Comparison of ENCODE assay signal across 8 cellular contexts in the genomic region with DNA sequence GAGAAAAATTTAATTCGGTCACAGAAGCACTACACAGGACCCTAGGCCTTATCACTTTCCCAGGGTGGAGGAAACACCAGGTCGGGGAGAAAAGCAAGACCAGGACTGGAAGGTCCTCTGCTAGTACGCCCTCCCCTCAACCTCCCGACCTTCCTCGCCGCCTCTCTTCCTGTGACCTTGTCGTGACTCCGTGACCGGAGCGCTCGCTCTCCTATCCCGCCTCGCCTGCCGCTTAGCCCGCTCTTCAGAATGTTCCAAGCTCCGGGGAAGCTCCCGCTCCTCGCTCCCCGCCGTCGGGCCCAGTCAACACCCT. TPM values are rescaled to one million over a fixed set of nuclear protein-coding genes. Genes with fewer than 3 reads are reported as not detected.
DNase-seq lines count a peak whose midpoint lies in the region; ATAC-seq and TF ChIP-seq lines count a peak whose summit lies in the region.

No MANE protein-coding gene starts in this region.

- H3K27ac Mint-ChIP-seq in CD4-positive, alpha-beta T cell: peak overlapping the region; percentile 97

- ATAC-seq in CD4-positive, alpha-beta T cell (ENCODE audit: poor library complexity): peak; percentile 4
- peak; percentile 19 for ATAC-seq in HG03280 (IDR thresholded peaks at IDR 0.05; ENCODE audit: unreplicated experiment)

- TF ChIP-seq POLR2A in thyroid gland (IDR thresholded peaks at IDR 0.05): no peak

- WGBS in ectodermal cell, 2 experiments: 0% methylated on average over 21 of the region's 21 CpGs
- 0 to 1% methylated on average over 16 to 21 of the region's 21 CpGs for whole genome bisulfite sequencing in mesodermal cell (ENCODE audit: insufficient coverage in 2 of 2), 2 experiments
- WGBS in thyroid gland, 2 donors: 0 to 1% methylated on average over 21 of the region's 21 CpGs

- DNase-seq in CD4-positive, alpha-beta T cell: peak in 5 of 10 experiments; percentile 3 to 18 (median 8)
- peak; percentile 8 for DNase-seq in GM19240 (ENCODE audit: insufficient read length, low spot score)
- peak; percentile 43 for DNase-seq in SW480 (ENCODE audit: low spot score)
- DNase-seq in thyroid gland: peak; percentile 51 to 56
- DNase-seq in DMS153 treated with DMSO at 0.1 percent for 48 hours (lab: John Stamatoyannopoulos, UW; ENCODE audit: unreplicated experiment): no peak

- H3K36me3 Mint-ChIP-seq in CD4-positive, alpha-beta T cell (ENCODE audit: low read depth): peaks cover 13% of the 10 kb centered on the region

- H3K36me3 ChIP-seq in ectodermal cell (ENCODE audit: control insufficient read depth, insufficient read depth, low read length) (no peaks in the 10 kb centered on the region), mesodermal cell (ENCODE audit: control insufficient read depth, insufficient read depth, low read length) (peaks cover 26% of the 10 kb centered on the region), thyroid gland (no peaks in the 10 kb centered on the region)

- H3K27me3 Mint-ChIP-seq in CD4-positive, alpha-beta T cell: peaks cover 17% of the 10 kb centered on the region

- H3K4me1 ChIP-seq in ectodermal cell (ENCODE audit: control insufficient read depth, insufficient read depth, low read length): peaks cover 4% of the 10 kb centered on the region
- H3K4me1 ChIP-seq in mesodermal cell (ENCODE audit: control insufficient read depth, insufficient read depth, low read length, poor library complexity, severe bottlenecking): no peaks in the 10 kb centered on the region
- peaks cover 26 to 32% of the 10 kb centered on the region in 2 donors for H3K4me1 ChIP-seq in thyroid gland

- intact Hi-C loops in CD4-positive, alpha-beta T cell (cut with DNase I, micrococcal nuclease): loop anchor here in 1 of 2 experiments (2.0 to 10.0 kb wide), 2 partner anchors 23 to 301 kb away; partner anchors contain the start of gene POMGNT2
- intact Hi-C loops in thyroid gland (cut with DNase I): no loop called here

- no peak for TF ChIP-seq CTCF in CD4-positive, alpha-beta T cell (IDR thresholded peaks at IDR 0.05)
- TF ChIP-seq CTCF in thyroid gland (IDR thresholded peaks at IDR 0.05): no peak

- CTCF ChIA-PET in CD4-positive, alpha-beta T cell (lab: Charles Lee): interaction anchor here (1.5 kb wide), 1 partner anchor 12 kb away, joined by 4 read pairs; no protein-coding TSS in a partner anchor

- H3K27ac ChIP-seq in CD4-positive, alpha-beta T cell (ENCODE audit: low read depth, low read length): peak overlapping the region; percentile 74
- H3K27ac ChIP-seq in ectodermal cell (ENCODE audit: insufficient read depth, low read depth, low read length, poor library complexity, severe bottlenecking): peak overlapping the region; percentile 83
- H3K27ac ChIP-seq in mesodermal cell (ENCODE audit: low read depth, low read length, severe bottlenecking): peak overlapping the region; percentile 78
- peak overlapping the region; percentile 96 to 98 (median 97) for H3K27ac ChIP-seq in thyroid gland

- H3K27me3 ChIP-seq in CD4-positive, alpha-beta T cell (ENCODE audit: control insufficient read depth, insufficient read depth, low read length): peaks cover 4% of the 10 kb centered on the region
- H3K27me3 ChIP-seq in ectodermal cell (ENCODE audit: control insufficient read depth, insufficient read depth, low read length, poor library complexity, severe bottlenecking) (peaks cover 25% of the 10 kb centered on the region), thyroid gland (no peaks in the 10 kb centered on the region)

- H3K9me3 Mint-ChIP-seq in CD4-positive, alpha-beta T cell: no peaks in the 10 kb centered on the region

- H3K4me1 Mint-ChIP-seq in CD4-positive, alpha-beta T cell (ENCODE audit: low read depth): peaks cover 55% of the 10 kb centered on the region

- H3K4me3 ChIP-seq in ectodermal cell (ENCODE audit: insufficient read depth, low read depth, low read length) (peak overlapping the region; percentile 84), mesodermal cell (ENCODE audit: extremely low read depth, insufficient read depth, low read length, poor library complexity, severe bottlenecking) (peak overlapping the region; percentile 62), thyroid gland (replicated peaks in 1 of 3) (peak overlapping the region; percentile 27 to 97 (median 77))

- no peaks in the 10 kb centered on the region for H3K9me3 ChIP-seq in CD4-positive, alpha-beta T cell (ENCODE audit: control insufficient read depth, low read length)
- H3K9me3 ChIP-seq in ectodermal cell (ENCODE audit: control insufficient read depth, low read length) (no peaks in the 10 kb centered on the region), mesodermal cell (ENCODE audit: control insufficient read depth, low read length) (no peaks in the 10 kb centered on the region), thyroid gland (no peaks in the 10 kb centered on the region)

- peak overlapping the region; percentile 99 for H3K4me3 Mint-ChIP-seq in CD4-positive, alpha-beta T cell

- POLR2A ChIA-PET in CD4-positive, alpha-beta T cell (lab: Charles Lee): interaction anchor here (1.7 kb wide), 1 partner anchor 9 kb away, joined by 6 read pairs; no protein-coding TSS in a partner anchor

RNA-seq across cellular contexts. Expression of gene HIGD1A, which starts 0.5 kb away (rescaled TPM):
- 10 to 100 TPM in 1 of 2 experiments, 1 to 10 TPM in 1; 9.3 to 11.3 TPM for total RNA-seq in CD4-positive, alpha-beta T cell
- polyA plus RNA-seq in ectodermal cell (2013, experiment 1 of 4): 116 TPM
- 125 TPM for polyA plus RNA-seq in ectodermal cell (2013, experiment 2 of 4)
- polyA plus RNA-seq in ectodermal cell (2013, experiment 3 of 4): 102 TPM
- polyA plus RNA-seq in ectodermal cell (2013, experiment 4 of 4): 110 TPM
- polyA plus RNA-seq in mesodermal cell (2013, experiment 1 of 2): 143 TPM
- 174 TPM for polyA plus RNA-seq in mesodermal cell (2013, experiment 2 of 2)
- total RNA-seq in thyroid gland: 100 to 1,000 TPM; 171 to 217 (median 211) TPM

RNA-seq across cellular contexts. Expression of gene ACKR2, which starts 5.5 kb away (rescaled TPM):
- total RNA-seq in CD4-positive, alpha-beta T cell: under 1 TPM in 1 of 2 experiments, not detected in 1; 0.42 TPM
- polyA plus RNA-seq in ectodermal cell (2013, experiment 1 of 4): not detected
- polyA plus RNA-seq in ectodermal cell (2013, experiment 2 of 4): 0.30 TPM
- polyA plus RNA-seq in ectodermal cell (2013, experiment 3 of 4): not detected
- 0.16 TPM for polyA plus RNA-seq in ectodermal cell (2013, experiment 4 of 4)
- 0.33 TPM for polyA plus RNA-seq in mesodermal cell (2013, experiment 1 of 2)
- polyA plus RNA-seq in mesodermal cell (2013, experiment 2 of 2): 0.10 TPM
- 10 to 100 TPM in 2 of 4 donors, 1 to 10 TPM in 2; 5.6 to 15.3 (median 10.7) TPM for total RNA-seq in thyroid gland

RNA-seq across cellular contexts. Expression of gene CCDC13, which starts 30.7 kb away (rescaled TPM):
- under 1 TPM in 1 of 2 experiments, not detected in 1; 0.38 TPM for total RNA-seq in CD4-positive, alpha-beta T cell
- 1.6 TPM for polyA plus RNA-seq in ectodermal cell (2013, experiment 1 of 4)
- polyA plus RNA-seq in ectodermal cell (2013, experiment 2 of 4): 1.1 TPM
- 1.7 TPM for polyA plus RNA-seq in ectodermal cell (2013, experiment 3 of 4)
- 1.2 TPM for polyA plus RNA-seq in ectodermal cell (2013, experiment 4 of 4)
- polyA plus RNA-seq in mesodermal cell (2013, experiment 1 of 2): 1.5 TPM
- 0.81 TPM for polyA plus RNA-seq in mesodermal cell (2013, experiment 2 of 2)
- 1 to 10 TPM; 4.0 to 7.7 (median 6.0) TPM for total RNA-seq in thyroid gland

Comparison
In these comparisons a context has a peak if more than half of its experiments do, and no peak if none do; other contexts are left out.
1. RNA of gene HIGD1A, which starts 0.5 kb away (total RNA-seq): 171 to 217 TPM in thyroid gland; 9.3 to 11.3 TPM in CD4-positive, alpha-beta T cell; every median in the first group is over 10 times any median in the second.
2. RNA of gene ACKR2, which starts 5.5 kb away (total RNA-seq): 5.6 to 15.3 TPM in thyroid gland; 0.42 TPM in CD4-positive, alpha-beta T cell; every median in the first group is over 4 times any median in the second.
3. Peak in every context shown above with its lines, with median percentiles within 50 percentile points of each other: H3K27ac ChIP-seq and H3K4me3 ChIP-seq.